8 cellular contexts compared by ENCODE assay signal in the genomic region with DNA sequence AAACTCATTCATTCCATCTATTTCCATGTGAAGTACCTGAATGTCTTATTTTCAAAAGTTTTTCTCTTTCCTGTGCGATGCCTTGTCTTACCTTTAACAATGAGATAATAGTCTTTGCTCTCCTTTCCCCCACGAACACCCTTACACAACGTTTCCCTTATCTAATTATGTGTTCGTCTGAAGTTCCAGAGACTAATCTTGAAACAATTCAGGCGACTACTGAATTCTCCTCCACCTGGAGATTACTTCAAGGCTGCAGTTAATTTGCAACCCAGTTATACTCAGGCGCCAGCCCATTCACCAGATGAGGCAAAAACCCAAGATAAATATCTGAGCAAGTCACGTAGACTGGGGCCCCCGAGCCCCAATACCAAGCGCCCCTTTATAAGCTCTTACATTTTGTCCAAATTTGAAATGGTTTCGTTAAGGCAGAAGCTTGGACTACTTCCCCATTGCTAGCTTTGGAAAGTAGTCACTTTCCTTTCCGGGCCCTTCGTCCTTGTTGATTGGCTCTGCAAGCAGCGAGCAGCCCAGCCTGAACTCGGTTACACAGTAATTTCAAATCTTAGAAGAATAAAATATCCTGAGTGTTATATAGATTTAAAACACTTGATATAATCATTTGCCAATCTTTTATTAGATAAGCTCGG. TPM values are rescaled to one million over a fixed set of nuclear protein-coding genes. Genes with fewer than 3 reads are reported as not detected.
DNase-seq lines count a peak whose midpoint lies in the region; ATAC-seq and TF ChIP-seq lines count a peak whose summit lies in the region.

No MANE protein-coding gene starts in this region.

- H3K36me3 ChIP-seq in lower lobe of right lung (no peaks in the 10 kb centered on the region), suprapubic skin (no peaks in the 10 kb centered on the region)

- peak; percentile 33 for ATAC-seq in GM18909 (IDR thresholded peaks at IDR 0.05; ENCODE audit: poor library complexity, unreplicated experiment)
- ATAC-seq in HG03139 (IDR thresholded peaks at IDR 0.05; ENCODE audit: unreplicated experiment), result peak; percentile 25
- peak in 1 of 2 donors; percentile 49 for ATAC-seq in lower lobe of right lung

- H3K4me3 ChIP-seq in lower lobe of right lung, result peak overlapping the region; percentile 67
- H3K4me3 ChIP-seq in suprapubic skin, result peak overlapping the region; percentile 76

- peak overlapping the region; percentile 96 for H3K27ac ChIP-seq in lower lobe of right lung
- peak overlapping the region; percentile 94 for H3K27ac ChIP-seq in suprapubic skin

- no peak for TF ChIP-seq POLR2A in suprapubic skin (IDR thresholded peaks at IDR 0.05)

- intact Hi-C loops in lower lobe of right lung (cut with DNase I), result no loop called here

- H3K4me1 ChIP-seq in lower lobe of right lung (peaks cover 21% of the 10 kb centered on the region), suprapubic skin (peaks cover 19% of the 10 kb centered on the region)

- DNase-seq in AG08395 (ENCODE audit: low spot score) (peak; percentile 35), SKM-1 treated with dmso at 0.1 percent for 144 hours (lab: John Stamatoyannopoulos, UW; ENCODE audit: unreplicated experiment) (peak; percentile 38), lower lobe of right lung (no peak), suprapubic skin (ENCODE audit: low spot score in 2 of 2) (no peak), inferior parietal cortex (ENCODE audit: extremely low spot score) (no peak)
- peak; percentile 44 for DNase-seq in central memory CD4-positive, alpha-beta T cell

- no peak for TF ChIP-seq CTCF in lower lobe of right lung (IDR thresholded peaks at IDR 0.05)
- TF ChIP-seq CTCF in suprapubic skin (IDR thresholded peaks at IDR 0.05), result no peak

- H3K9me3 ChIP-seq in lower lobe of right lung (no peaks in the 10 kb centered on the region), suprapubic skin (no peaks in the 10 kb centered on the region)

- TF ChIP-seq EP300 in suprapubic skin (IDR thresholded peaks at IDR 0.05), result no peak

- 40% methylated on average over 15 of the region's 15 CpGs for WGBS in suprapubic skin

- no peaks in the 10 kb centered on the region for H3K27me3 ChIP-seq in lower lobe of right lung (ENCODE audit: low read depth)
- no peaks in the 10 kb centered on the region for H3K27me3 ChIP-seq in suprapubic skin

RNA-seq across cellular contexts. Expression of gene TPK1, which starts 1.2 kb away (rescaled TPM):
- 9.0 TPM for total RNA-seq in lower lobe of right lung
- 1 to 10 TPM; 1.4 to 3.9 (median 2.8) TPM for total RNA-seq in suprapubic skin

Comparison
In these comparisons a context has a peak if more than half of its experiments do, and no peak if none do; other contexts are left out.
1. DNase-seq: peak in AG08395 (single experiment), SKM-1 treated with dmso at 0.1 percent for 144 hours (single experiment) and central memory CD4-positive, alpha-beta T cell (single experiment); none in lower lobe of right lung (single experiment), suprapubic skin (0 of 2) and inferior parietal cortex (single experiment).